Comparison of ENCODE assay signal across 16 cellular contexts in the genomic region with DNA sequence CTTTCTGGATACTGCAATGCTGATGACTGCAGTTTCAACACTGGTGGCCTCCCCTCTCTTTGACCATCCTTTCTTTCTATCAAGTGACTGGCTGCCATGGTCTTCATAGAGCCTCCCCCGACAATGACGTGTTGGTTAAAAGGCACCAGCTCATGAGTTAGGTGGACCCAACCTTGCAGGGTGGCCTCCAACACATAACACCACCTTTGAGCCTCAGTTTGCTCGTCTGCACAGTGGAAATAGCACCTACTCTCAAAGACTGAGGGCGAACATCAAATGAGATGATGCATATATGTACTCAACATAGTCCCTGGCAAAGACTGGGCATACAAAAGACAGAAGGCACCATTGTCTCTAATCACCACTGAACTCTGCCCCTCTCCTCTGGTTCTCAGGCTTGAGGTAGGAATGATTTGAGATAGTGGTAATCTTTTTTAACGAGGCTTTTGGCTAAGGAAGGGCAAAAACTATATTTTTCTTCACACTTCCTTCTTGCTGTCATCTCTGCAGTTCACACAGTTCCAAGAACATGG.
DNase-seq lines count a peak whose midpoint lies in the region; ATAC-seq and TF ChIP-seq lines count a peak whose summit lies in the region.
"Had no signal": no experiment of that assay in that cellular context is flagged by ENCODE, and none has a peak within 500 bp of the region (broad histone marks: within the 10 kb centered on the region; RNA-seq: fewer than 3 reads in every experiment).

No MANE protein-coding gene starts in this region.

- no peaks in the 10 kb centered on the region for H3K9me2 ChIP-seq in MM.1S (replicated peaks; ENCODE audit: insufficient read depth, low read length)

- DNase-seq in colonic mucosa (no peak), mucosa of descending colon (no peak), MM.1S (no peak), NCI-H226 (no peak), RWPE1 (ENCODE audit: low spot score) (no peak)
- DNase-seq: CD8-positive, alpha-beta T cell; COR-L47; DMS 273 treated with DMSO at 0.1 percent for 48 hours; DMS53; DND-41; EL; H7 had no signal

- no peak for TF ChIP-seq CTCF in HEK293 (tag by site-specific recombination; IDR thresholded peaks at IDR 0.05)
- no peak for TF ChIP-seq CTCF in colonic mucosa (IDR thresholded peaks at IDR 0.05)
- TF ChIP-seq CTCF in mucosa of descending colon (IDR thresholded peaks at IDR 0.05) = no peak
- no peak for TF ChIP-seq CTCF in MM.1S (IDR thresholded peaks at IDR 0.05; ENCODE audit: low read length)
- no peak for TF ChIP-seq CTCF in RWPE1 (conservative IDR thresholded peaks at IDR 0.05; ENCODE audit: low read depth)

- no peaks in the 10 kb centered on the region for H3F3A ChIP-seq in MM.1S (ENCODE audit: insufficient read depth, low read length)

- peak; percentile 55 for ATAC-seq in mucosa of descending colon
- ATAC-seq: CD8-positive, alpha-beta T cell; GM12878; HCT116 had no signal

- POLR2A ChIA-PET in HEK293 (lab: Yijun Ruan, JAX) = interaction anchor here (0.5 kb wide), 1 partner anchor 24 kb away, joined by 10 read pairs; no protein-coding TSS in a partner anchor
- POLR2A ChIA-PET in RWPE1 (lab: Yijun Ruan, JAX; ENCODE audit: low non-redundant PET) = no interaction called here

- no peak overlapping the region for H3K9ac ChIP-seq in colonic mucosa (ENCODE audit: low read depth in 2 of 2, low read length in 2 of 2)
- no peak overlapping the region for H3K9ac ChIP-seq in MM.1S (ENCODE audit: low read length)
- H3K9ac ChIP-seq: BLaER1 treated with 17β-estradiol and CSF1 and Interleukin-3, amounts not matched to agents 10 nM and 100 nM had no signal

- no peak overlapping the region for H3K27ac ChIP-seq in HEK293 (ENCODE audit: extremely low read depth, low read depth, low read length)
- H3K27ac ChIP-seq in colonic mucosa = peak overlapping the region; percentile 15
- no peak overlapping the region for H3K27ac ChIP-seq in MM.1S (ENCODE audit: low read length)
- H3K27ac ChIP-seq in RWPE1 = no peak overlapping the region
- H3K27ac ChIP-seq: BLaER1 treated with 17β-estradiol and CSF1 and Interleukin-3, amounts not matched to agents 10 nM and 100 nM had no signal

- H3K4me2 ChIP-seq in MM.1S (ENCODE audit: low read depth, low read length) = no peak overlapping the region
- H3K4me2 ChIP-seq: BLaER1 treated with 17β-estradiol and CSF1 and Interleukin-3, amounts not matched to agents 10 nM and 100 nM had no signal

- intact Hi-C loops in colonic mucosa (cut with DNase I) = no loop called here
- intact Hi-C loops in mucosa of descending colon (cut with DNase I, micrococcal nuclease) = no loop called here

- no peak overlapping the region for H2AFZ ChIP-seq in MM.1S (ENCODE audit: low read length)

- H3K4me1 ChIP-seq in HEK293 (ENCODE audit: control insufficient read depth, insufficient read depth, low read length) = peaks cover 5% of the 10 kb centered on the region
- peaks cover 4% of the 10 kb centered on the region for H3K4me1 ChIP-seq in colonic mucosa
- H3K4me1 ChIP-seq in mucosa of descending colon (ENCODE audit: low read depth) = peaks cover 21% of the 10 kb centered on the region
- no peaks in the 10 kb centered on the region for H3K4me1 ChIP-seq in MM.1S (ENCODE audit: low read length)

- H3K9me3 ChIP-seq in HEK293 (ENCODE audit: control insufficient read depth, insufficient read depth, low read depth, low read length) = no peaks in the 10 kb centered on the region
- no peaks in the 10 kb centered on the region for H3K9me3 ChIP-seq in colonic mucosa
- H3K9me3 ChIP-seq in mucosa of descending colon = no peaks in the 10 kb centered on the region
- no peaks in the 10 kb centered on the region for H3K9me3 ChIP-seq in MM.1S (replicated peaks; ENCODE audit: insufficient read depth, low read length)
- H3K9me3 ChIP-seq: BLaER1 treated with 17β-estradiol and CSF1 and Interleukin-3, amounts not matched to agents 10 nM and 100 nM had no signal

- H3K79me2 ChIP-seq in MM.1S (ENCODE audit: low read length) = no peaks in the 10 kb centered on the region

- H4K20me1 ChIP-seq in MM.1S (ENCODE audit: insufficient read depth, low read length) = no peaks in the 10 kb centered on the region
- H4K20me1 ChIP-seq: BLaER1 treated with 17β-estradiol and CSF1 and Interleukin-3, amounts not matched to agents 10 nM and 100 nM had no signal

- H3K4me3 ChIP-seq in HEK293 (ENCODE audit: low read depth, low read length) (no peak overlapping the region), colonic mucosa (no peak overlapping the region), mucosa of descending colon (no peak overlapping the region), MM.1S (ENCODE audit: low read length) (no peak overlapping the region)
- H3K4me3 ChIP-seq: BLaER1 treated with 17β-estradiol and CSF1 and Interleukin-3, amounts not matched to agents 10 nM and 100 nM; GM12878 had no signal

- H3K36me3 ChIP-seq in HEK293 (ENCODE audit: control insufficient read depth in 2 of 2, insufficient read depth in 1 of 2, low read length in 2 of 2) (no peaks in the 10 kb centered on the region), colonic mucosa (no peaks in the 10 kb centered on the region), mucosa of descending colon (ENCODE audit: low read depth) (no peaks in the 10 kb centered on the region), MM.1S (replicated peaks; ENCODE audit: insufficient read depth, low read length) (no peaks in the 10 kb centered on the region)
- H3K36me3 ChIP-seq: BLaER1 treated with 17β-estradiol and CSF1 and Interleukin-3, amounts not matched to agents 10 nM and 100 nM had no signal

- CTCF ChIA-PET in HEK293 (lab: Yijun Ruan, JAX) = interaction anchor here (0.5 to 1.2 kb wide), 3 partner anchors 17 to 1354 kb away, joined by 3 read pairs; no protein-coding TSS in a partner anchor
- CTCF ChIA-PET in RWPE1 (lab: Yijun Ruan, JAX) = no interaction called here

- no peaks in the 10 kb centered on the region for H3K27me3 ChIP-seq in colonic mucosa
- H3K27me3 ChIP-seq in MM.1S (replicated peaks; ENCODE audit: insufficient read depth, low read length) = no peaks in the 10 kb centered on the region
- H3K27me3 ChIP-seq: BLaER1 treated with 17β-estradiol and CSF1 and Interleukin-3, amounts not matched to agents 10 nM and 100 nM had no signal

TF ChIP-seq in HEK293, 187 proteins besides CTCF, POLR2A, EP300 and RAD21:
- TF ChIP-seq ZNF214 (tag by site-specific recombination; IDR thresholded peaks at IDR 0.05; ENCODE audit: borderline replicate concordance) (no peak), FEZF1 (tag by site-specific recombination; IDR thresholded peaks at IDR 0.05) (peak; percentile 17; the same call in 1 of the 2 replicates), ZNF302 (tag by site-specific recombination; IDR thresholded peaks at IDR 0.05; ENCODE audit: low read depth) (no peak), ZNF140 (tag by site-specific recombination; IDR thresholded peaks at IDR 0.05) (no peak)
